In the genomic region with DNA sequence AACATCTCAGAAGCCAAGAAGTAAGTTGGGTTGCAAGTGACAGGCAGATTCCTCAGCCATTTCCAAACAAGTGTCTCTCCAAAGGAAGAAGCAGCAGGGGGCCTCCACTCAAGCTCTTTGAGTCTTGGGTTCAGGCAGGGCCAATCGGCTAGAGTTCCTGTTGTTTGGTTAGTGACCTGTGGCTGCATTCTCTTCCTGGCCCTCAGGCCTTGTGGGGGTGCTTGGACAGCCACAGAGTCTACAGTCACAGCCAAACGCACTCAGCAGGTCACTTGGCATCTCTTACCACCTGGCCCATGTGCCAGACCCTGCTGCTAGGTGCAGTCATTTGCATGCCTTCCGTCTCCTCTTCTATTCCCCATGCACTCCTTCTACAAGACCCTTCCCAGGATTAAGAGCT, we compare ENCODE assay signal across 15 cellular contexts.
DNase-seq lines count a peak whose midpoint lies in the region; ATAC-seq and TF ChIP-seq lines count a peak whose summit lies in the region.
"Had no signal": no experiment of that assay in that cellular context is flagged by ENCODE, and none has a peak within 500 bp of the region (broad histone marks: within the 10 kb centered on the region; RNA-seq: fewer than 3 reads in every experiment).

No MANE protein-coding gene starts in this region.

- no peaks in the 10 kb centered on the region for H3K9me1 ChIP-seq in IMR-90 (ENCODE audit: insufficient read depth, low read length)

- POLR2A ChIA-PET in IMR-90 (lab: Charles Lee; ENCODE audit: unreplicated experiment): no interaction called here

- dilution Hi-C loops in IMR-90 (cut with HindIII; ENCODE audit: low sequenced_read_pairs, unreplicated experiment): no loop called here

- H3K56ac ChIP-seq in IMR-90 (ENCODE audit: extremely low read depth, insufficient read depth, low read length): no peak overlapping the region
- H3K56ac ChIP-seq in mesendoderm (ENCODE audit: low read length): no peak overlapping the region

- no TSS peak for BruUV-seq in IMR-90 (replicated peaks; lab: Mats Ljungman, UMichigan)

- H3K79me2 ChIP-seq in mesendoderm (ENCODE audit: control insufficient read depth, insufficient read depth, low read length): no peaks in the 10 kb centered on the region

- TF ChIP-seq POLR2A in IMR-90 (IDR thresholded peaks at IDR 0.05; ENCODE audit: low read depth, low read length): no peak

- H3K36me3 ChIP-seq in IMR-90 (ENCODE audit: control insufficient read depth, insufficient read depth, low read length) (no peaks in the 10 kb centered on the region), mesendoderm (ENCODE audit: control insufficient read depth, insufficient read depth, low read length) (no peaks in the 10 kb centered on the region)
- H3K36me3 ChIP-seq: BLaER1 treated with 17β-estradiol and CSF1 and Interleukin-3, amounts not matched to agents 10 nM and 100 nM had no signal

- H2BK20ac ChIP-seq in IMR-90 (ENCODE audit: low read depth, low read length): no peak overlapping the region

- ATAC-seq in IMR-90 (ENCODE audit: low read depth) (no peak), HG03108 (IDR thresholded peaks at IDR 0.05; ENCODE audit: unreplicated experiment) (no peak), GM19455 (IDR thresholded peaks at IDR 0.05; ENCODE audit: unreplicated experiment) (no peak), right cardiac atrium (no peak)
- ATAC-seq: HCT116 had no signal

- H2BK5ac ChIP-seq in IMR-90 (ENCODE audit: low read depth, low read length, poor library complexity, severe bottlenecking): no peak overlapping the region
- H2BK5ac ChIP-seq in mesendoderm (ENCODE audit: low read length): no peak overlapping the region

- H3K4ac ChIP-seq in IMR-90 (ENCODE audit: low read depth, low read length): no peak overlapping the region
- no peak overlapping the region for H3K4ac ChIP-seq in mesendoderm (ENCODE audit: low read depth, low read length)

- no peaks in the 10 kb centered on the region for H4K20me1 ChIP-seq in IMR-90 (ENCODE audit: insufficient read depth, low read length)
- H4K20me1 ChIP-seq: BLaER1 treated with 17β-estradiol and CSF1 and Interleukin-3, amounts not matched to agents 10 nM and 100 nM had no signal

- TF ChIP-seq RAD21 in IMR-90 (IDR thresholded peaks at IDR 0.05; ENCODE audit: low read length): no peak

- H3K27ac ChIP-seq in IMR-90 (ENCODE audit: insufficient read depth, low read length) (no peak overlapping the region), mesendoderm (ENCODE audit: low read depth, low read length) (no peak overlapping the region), right cardiac atrium (ENCODE audit: low read length) (no peak overlapping the region)
- H3K27ac ChIP-seq: BLaER1 treated with 17β-estradiol and CSF1 and Interleukin-3, amounts not matched to agents 10 nM and 100 nM had no signal

- H3K9me3 ChIP-seq in IMR-90 (ENCODE audit: control insufficient read depth, insufficient read depth, low read length) (no peaks in the 10 kb centered on the region), right cardiac atrium (ENCODE audit: control insufficient read depth, low read length) (no peaks in the 10 kb centered on the region)
- H3K9me3 ChIP-seq: BLaER1 treated with 17β-estradiol and CSF1 and Interleukin-3, amounts not matched to agents 10 nM and 100 nM had no signal

- H3K9ac ChIP-seq in IMR-90 (ENCODE audit: low read depth, low read length): no peak overlapping the region
- H3K9ac ChIP-seq in mesendoderm (ENCODE audit: low read length): no peak overlapping the region
- H3K9ac ChIP-seq: BLaER1 treated with 17β-estradiol and CSF1 and Interleukin-3, amounts not matched to agents 10 nM and 100 nM had no signal

- no peaks in the 10 kb centered on the region for H3K27me3 ChIP-seq in IMR-90 (ENCODE audit: control insufficient read depth, insufficient read depth, low read length)
- H3K27me3 ChIP-seq in mesendoderm (ENCODE audit: insufficient read depth, low read length, poor library complexity): no peaks in the 10 kb centered on the region
- H3K27me3 ChIP-seq in right cardiac atrium (ENCODE audit: control insufficient read depth, insufficient read depth): no peaks in the 10 kb centered on the region
- H3K27me3 ChIP-seq: BLaER1 treated with 17β-estradiol and CSF1 and Interleukin-3, amounts not matched to agents 10 nM and 100 nM had no signal

- H2BK120ac ChIP-seq in IMR-90 (ENCODE audit: low read depth, low read length): no peak overlapping the region
- no peak overlapping the region for H2BK120ac ChIP-seq in mesendoderm (ENCODE audit: low read depth, low read length)

- H2BK15ac ChIP-seq in IMR-90 (ENCODE audit: low read depth, low read length) (no peak overlapping the region), mesendoderm (replicated peaks; ENCODE audit: low read depth) (no peak overlapping the region)

- H3K23ac ChIP-seq in IMR-90 (ENCODE audit: low read depth, low read length) (no peak overlapping the region), mesendoderm (ENCODE audit: low read length) (no peak overlapping the region)

- no peak overlapping the region for H4K91ac ChIP-seq in IMR-90 (ENCODE audit: insufficient read depth, low read depth, low read length)

- WGBS in IMR-90 (ENCODE audit: extremely low coverage in 2 of 2, insufficient read length in 1 of 2), 2 experiments: 40% methylated on average over 1 of the region's 3 CpGs; no CpG with 5 or more reads in 1 of the 2 experiments
- no CpG with 5 or more reads among the region's 3 CpGs for WGBS in mesendoderm (ENCODE audit: extremely low coverage, insufficient coverage, low lambda C conversion rate)
- WGBS in right cardiac atrium: 78% methylated on average over 3 of the region's 3 CpGs

- H4K8ac ChIP-seq in IMR-90 (ENCODE audit: low read depth in 2 of 2, low read length in 2 of 2) (no peak overlapping the region), mesendoderm (ENCODE audit: low read depth, low read length) (no peak overlapping the region)

- in situ Hi-C loops in IMR-90 (cut with MboI; ENCODE audit: low sequenced_read_pairs): no loop called here

- intact Hi-C loops in IMR-90 (cut with micrococcal nuclease) (no loop called here), right cardiac atrium (cut with DNase I) (no loop called here)

- H3K14ac ChIP-seq in IMR-90 (replicated peaks; ENCODE audit: low read depth, low read length): no peak overlapping the region

- no peak overlapping the region for H3K18ac ChIP-seq in IMR-90 (ENCODE audit: low read depth, low read length)
- H3K18ac ChIP-seq in mesendoderm (ENCODE audit: low read length): no peak overlapping the region

- peak overlapping the region; percentile 33 for H2AFZ ChIP-seq in IMR-90 (replicated peaks; ENCODE audit: low read length, poor library complexity)

- H3K4me2 ChIP-seq in IMR-90 (ENCODE audit: low read depth, low read length) (no peak overlapping the region), mesendoderm (ENCODE audit: low read length) (no peak overlapping the region)
- H3K4me2 ChIP-seq: BLaER1 treated with 17β-estradiol and CSF1 and Interleukin-3, amounts not matched to agents 10 nM and 100 nM had no signal

- DNase-seq in ELF-1 (ENCODE audit: low read depth, low spot score) (peak; percentile 50), IMR-90 (no peak), cerebellum (ENCODE audit: low spot score) (peak; percentile 71), mesendoderm (peak; percentile 19), GM19238 (ENCODE audit: insufficient read length, low spot score) (no peak), right cardiac atrium (no peak)
- DNase-seq: ACHN; Calu3; CD4-positive, CD25-positive, alpha-beta regulatory T cell; DMS 273 treated with DMSO at 0.1 percent for 48 hours; GDM1 had no signal

- H4K5ac ChIP-seq in IMR-90 (ENCODE audit: low read depth, low read length) (no peak overlapping the region), mesendoderm (ENCODE audit: low read length) (no peak overlapping the region)

- no peak for TF ChIP-seq CTCF in IMR-90 (conservative IDR thresholded peaks at IDR 0.05; ENCODE audit: low read depth, low read length)

- H2AK9ac ChIP-seq in IMR-90 (replicated peaks; ENCODE audit: low read depth, low read length, poor library complexity): no peak overlapping the region

- CTCF ChIA-PET in IMR-90 (lab: Yijun Ruan, JAX): no interaction called here

- H3K79me1 ChIP-seq in IMR-90 (ENCODE audit: low read depth in 1 of 2, low read length in 2 of 2) (no peaks in the 10 kb centered on the region), mesendoderm (ENCODE audit: low read length) (no peaks in the 10 kb centered on the region)

- H2AK5ac ChIP-seq in IMR-90 (ENCODE audit: low read depth, low read length) (no peak overlapping the region), mesendoderm (ENCODE audit: low read length) (no peak overlapping the region)

- H3K4me3 ChIP-seq in IMR-90 (ENCODE audit: insufficient read depth, low read depth, low read length) (no peak overlapping the region), mesendoderm (ENCODE audit: low read length) (no peak overlapping the region), right cardiac atrium (ENCODE audit: low read length) (no peak overlapping the region)
- H3K4me3 ChIP-seq: BLaER1 treated with 17β-estradiol and CSF1 and Interleukin-3, amounts not matched to agents 10 nM and 100 nM had no signal

- H3K4me1 ChIP-seq in IMR-90 (ENCODE audit: control insufficient read depth, insufficient read depth, low read length) (no peaks in the 10 kb centered on the region), mesendoderm (ENCODE audit: control insufficient read depth, low read depth, low read length) (no peaks in the 10 kb centered on the region), right cardiac atrium (ENCODE audit: control insufficient read depth, insufficient read depth, low read length) (no peaks in the 10 kb centered on the region)
- H3K4me1 ChIP-seq: BLaER1 treated with 17β-estradiol and CSF1 and Interleukin-3, amounts not matched to agents 10 nM and 100 nM had no signal

TF ChIP-seq in IMR-90, 13 proteins besides CTCF, POLR2A, EP300 and RAD21 (continues in another document):
- TF ChIP-seq NFE2L2 (IDR thresholded peaks at IDR 0.05; ENCODE audit: low read depth, low read length) (no peak), MXI1 (IDR thresholded peaks at IDR 0.05; ENCODE audit: borderline replicate concordance, low read depth, low read length) (no peak), SMC3 (IDR thresholded peaks at IDR 0.05; ENCODE audit: low read depth, low read length) (no peak), CHD1 (IDR thresholded peaks at IDR 0.05; ENCODE audit: low read depth, low read length) (no peak), RCOR1 (IDR thresholded peaks at IDR 0.05; ENCODE audit: insufficient replicate concordance, low read length) (no peak), MAZ (IDR thresholded peaks at IDR 0.05; ENCODE audit: borderline replicate concordance, low read depth, low read length) (no peak), MAFK (IDR thresholded peaks at IDR 0.05; ENCODE audit: low read depth, low read length) (no peak)

Comparison
In these comparisons a context has a peak if more than half of its experiments do, and no peak if none do; other contexts are left out.
1. DNase-seq: peak in ELF-1 (single experiment), cerebellum (single experiment) and mesendoderm (single experiment); none in IMR-90 (single experiment), GM19238 (single experiment) and right cardiac atrium (0 of 3).